Comparison of ENCODE assay signal across 8 cellular contexts in genomic region chr9:37994639-37995347, GRCh38.
DNase-seq lines count a peak whose midpoint lies in the region; ATAC-seq, FAIRE-seq and TF ChIP-seq lines count a peak whose summit lies in the region.

No MANE protein-coding gene starts in this region.

- H3K27me3 Mint-ChIP-seq in activated T-helper 17 cell treated with anti-CD3 and anti-CD28 coated beads, Interleukin-2, amount 50 U/mL, for 72 hours: peaks cover 8% of the 10 kb centered on the region

- intact Hi-C loops in left ventricle myocardium inferior (cut with micrococcal nuclease): loop anchor here (5.0 kb wide), 1 partner anchor 73 kb away; the partner anchor contains the start of gene SHB

- H3K27ac ChIP-seq in AG04450 (ENCODE audit: low read depth, low read length) (peak overlapping the region; percentile 90), left ventricle myocardium inferior (replicated peaks) (peak overlapping the region; percentile 47), skin epidermis (peak overlapping the region in 16 of 21 experiments; percentile 10 to 80 (median 63))

- peak; percentile 60 for ATAC-seq in HG02981 (IDR thresholded peaks at IDR 0.05; ENCODE audit: unreplicated experiment)
- ATAC-seq in activated T-helper 17 cell treated with anti-CD3 and anti-CD28 coated beads, Interleukin-2, amount 50 U/mL, for 72 hours (replicated peaks): peak; percentile 90

- peaks cover 91% of the 10 kb centered on the region for H3K4me1 ChIP-seq in left ventricle myocardium inferior

- H3K9me3 ChIP-seq in AG04450 (ENCODE audit: control insufficient read depth, insufficient read depth, low read length) (no peaks in the 10 kb centered on the region), left ventricle myocardium inferior (replicated peaks) (no peaks in the 10 kb centered on the region)

- peaks cover 2% of the 10 kb centered on the region for H3K4me1 Mint-ChIP-seq in activated T-helper 17 cell treated with anti-CD3 and anti-CD28 coated beads, Interleukin-2, amount 50 U/mL, for 72 hours

- CTCF ChIA-PET in AG04450 (lab: Charles Lee): interaction anchor here (1.0 to 1.1 kb wide), 2 partner anchors 80 to 136 kb away, joined by 3 read pairs; no protein-coding TSS in a partner anchor

- peak overlapping the region; percentile 90 for H3K27ac Mint-ChIP-seq in activated T-helper 17 cell treated with anti-CD3 and anti-CD28 coated beads, Interleukin-2, amount 50 U/mL, for 72 hours

- no peaks in the 10 kb centered on the region for H3K36me3 ChIP-seq in left ventricle myocardium inferior

- POLR2A ChIA-PET in AG04450 (lab: Yijun Ruan, JAX): interaction anchor here (0.7 to 2.0 kb wide), 6 partner anchors 18 to 164 kb away, joined by 3 to 6 read pairs (median 4); partner anchors contain the start of gene SHB

- peak; percentile 34 for DNase-seq in AG04450 (ENCODE audit: low read depth, low spot score)
- peak; percentile 60 for DNase-seq in GM18507 (ENCODE audit: extremely low spot score, insufficient read length, low read depth)
- DNase-seq in NCI-H2171 treated with DMSO at 0.1 percent for 48 hours (lab: John Stamatoyannopoulos, UW): peak; percentile 93
- peak; percentile 83 for DNase-seq in left ventricle myocardium inferior
- DNase-seq in activated gamma-delta T cell (lab: John Stamatoyannopoulos, UW): no peak

- H3K27me3 ChIP-seq in AG04450 (ENCODE audit: control insufficient read depth, insufficient read depth, low read length): no peaks in the 10 kb centered on the region
- H3K27me3 ChIP-seq in left ventricle myocardium inferior (ENCODE audit: low read depth): no peaks in the 10 kb centered on the region

- H3K36me3 Mint-ChIP-seq in activated T-helper 17 cell treated with anti-CD3 and anti-CD28 coated beads, Interleukin-2, amount 50 U/mL, for 72 hours (ENCODE audit: low read depth): no peaks in the 10 kb centered on the region

- FAIRE-seq in GM18507 (lab: Jason Lieb, UNC): peak; percentile 75

- peak overlapping the region; percentile 34 for H3K4me3 ChIP-seq in AG04450 (ENCODE audit: low read depth, low read length)
- peak overlapping the region; percentile 26 for H3K4me3 ChIP-seq in left ventricle myocardium inferior
- no peak overlapping the region for H3K4me3 ChIP-seq in skin epidermis

- peak overlapping the region; percentile 71 for H3K4me3 Mint-ChIP-seq in activated T-helper 17 cell treated with anti-CD3 and anti-CD28 coated beads, Interleukin-2, amount 50 U/mL, for 72 hours

- TF ChIP-seq CTCF in AG04450 (IDR thresholded peaks at IDR 0.05; ENCODE audit: low read depth, low read length) (no peak), left ventricle myocardium inferior (IDR thresholded peaks at IDR 0.05; ENCODE audit: borderline replicate concordance) (no peak)

- no peaks in the 10 kb centered on the region for H3K9me3 Mint-ChIP-seq in activated T-helper 17 cell treated with anti-CD3 and anti-CD28 coated beads, Interleukin-2, amount 50 U/mL, for 72 hours

Comparison
In these comparisons a context has a peak if more than half of its experiments do, and no peak if none do; other contexts are left out.
1. H3K4me3 ChIP-seq: peak in AG04450 (single experiment) and left ventricle myocardium inferior (single experiment); none in skin epidermis (0 of 7).
2. Peak in every context shown above with its lines, with median percentiles within 50 percentile points of each other: H3K27ac ChIP-seq.